In the genomic region with DNA sequence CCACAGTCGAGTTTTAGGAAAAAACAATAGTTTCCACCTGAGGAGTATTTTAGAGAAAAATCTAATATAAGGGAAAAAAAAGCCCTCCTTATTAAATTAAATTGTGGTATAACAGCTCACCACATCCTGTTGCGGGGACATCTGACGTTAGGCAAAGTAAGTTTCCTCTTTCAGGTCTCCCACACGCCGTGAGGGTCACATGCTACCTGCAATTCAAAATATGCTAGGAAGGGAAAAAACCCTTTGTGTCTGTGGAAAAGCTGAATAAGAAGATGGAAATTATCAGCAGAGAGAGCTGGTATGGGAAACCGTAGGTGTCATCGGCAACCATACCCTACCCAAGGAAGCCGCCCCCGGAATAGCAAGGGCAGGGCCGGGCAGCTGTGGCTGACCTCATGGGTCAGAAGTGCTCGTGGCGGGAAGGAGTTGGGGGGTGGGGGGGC, we compare ENCODE assay signal across 8 cellular contexts.
DNase-seq lines count a peak whose midpoint lies in the region; ATAC-seq lines count a peak whose summit lies in the region.

No MANE protein-coding gene starts in this region.

- intact Hi-C loops in left ventricle myocardium superior (cut with micrococcal nuclease) = no loop called here

- peak; percentile 42 for ATAC-seq in GM19397 (IDR thresholded peaks at IDR 0.05; ENCODE audit: unreplicated experiment)
- peak; percentile 56 for ATAC-seq in HG03196 (IDR thresholded peaks at IDR 0.05; ENCODE audit: unreplicated experiment)
- ATAC-seq in esophagus mucosa = peak; percentile 26
- no peak for ATAC-seq in left ventricle myocardium superior

- DNase-seq in activated CD4-positive, CD25-positive, alpha-beta regulatory T cell treated with anti-CD3 and anti-CD28 coated beads, Interleukin-2, amount 50 U/mL, for 72 hours = peak; percentile 62
- peak; percentile 53 to 91 (median 84) for DNase-seq in stimulated activated naive CD4-positive, alpha-beta T cell (lab: John Stamatoyannopoulos, UW)
- DNase-seq in NCI-H345 (lab: John Stamatoyannopoulos, UW) (no peak), NCI-H1105 treated with DMSO at 0.1 percent for 48 hours (lab: John Stamatoyannopoulos, UW) (no peak), left ventricle myocardium superior (no peak)

Comparison
In these comparisons a context has a peak if more than half of its experiments do, and no peak if none do; other contexts are left out.
1. DNase-seq: peak in activated CD4-positive, CD25-positive, alpha-beta regulatory T cell treated with anti-CD3 and anti-CD28 coated beads, Interleukin-2, amount 50 U/mL, for 72 hours (single experiment) and stimulated activated naive CD4-positive, alpha-beta T cell (6 of 6); none in NCI-H345 (single experiment), NCI-H1105 treated with DMSO at 0.1 percent for 48 hours (single experiment) and left ventricle myocardium superior (single experiment).